1 cellular context compared by ENCODE assay signal in the genomic region with DNA sequence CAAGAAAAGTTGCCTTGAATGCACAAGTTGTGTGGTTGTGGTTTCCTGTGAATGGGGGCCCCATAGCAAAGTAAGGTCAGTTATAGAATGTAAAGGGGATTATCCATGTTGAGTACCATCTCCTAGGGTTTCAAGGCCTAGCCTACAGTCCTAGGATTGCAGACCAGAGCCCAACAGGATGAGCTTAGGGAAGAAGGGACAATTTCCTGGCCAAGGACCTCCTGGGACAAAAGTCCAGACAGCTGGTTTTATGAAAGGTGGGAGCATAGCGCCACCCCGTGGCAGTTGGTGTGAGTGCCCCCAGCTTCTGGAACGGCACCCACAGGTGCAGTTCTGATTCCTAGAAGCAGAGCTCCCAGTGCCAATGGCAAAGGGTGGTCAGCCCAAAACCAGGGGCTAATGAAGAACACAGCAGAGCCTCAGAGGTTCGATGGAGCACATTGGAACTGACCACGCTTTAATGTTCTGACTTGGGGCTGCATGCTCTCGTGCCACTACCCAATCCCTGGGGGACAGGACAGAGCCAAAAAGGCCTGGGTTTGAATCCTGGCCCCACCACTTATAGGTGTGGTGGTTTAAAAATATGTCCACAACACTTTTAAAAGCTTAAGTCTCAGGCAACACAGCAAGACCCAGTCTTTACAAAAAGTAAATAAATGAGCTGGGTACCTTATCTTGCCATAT.
TF ChIP-seq lines count a peak whose summit lies in the region.

No MANE protein-coding gene starts in this region.

TF ChIP-seq in HepG2, 621 proteins besides CTCF, POLR2A, EP300 and RAD21 (continued from another document):
- TF ChIP-seq, protein P1, sequence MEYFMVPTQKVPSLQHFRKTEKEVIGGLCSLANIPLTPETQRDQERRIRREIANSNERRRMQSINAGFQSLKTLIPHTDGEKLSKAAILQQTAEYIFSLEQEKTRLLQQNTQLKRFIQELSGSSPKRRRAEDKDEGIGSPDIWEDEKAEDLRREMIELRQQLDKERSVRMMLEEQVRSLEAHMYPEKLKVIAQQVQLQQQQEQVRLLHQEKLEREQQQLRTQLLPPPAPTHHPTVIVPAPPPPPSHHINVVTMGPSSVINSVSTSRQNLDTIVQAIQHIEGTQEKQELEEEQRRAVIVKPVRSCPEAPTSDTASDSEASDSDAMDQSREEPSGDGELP (IDR thresholded peaks at IDR 0.05; ENCODE audit: borderline replicate concordance, low read depth): peak; percentile 90; the same call in 1 of the 2 replicates
- TF ChIP-seq NCOR1 (IDR thresholded peaks at IDR 0.05; ENCODE audit: borderline replicate concordance, low read length) (0 out of 2 replicates have a peak, but pooled peaks have one; percentile 24), ELF3 (CRISPR knock-in tag; IDR thresholded peaks at IDR 0.05) (0 out of 2 replicates have a peak, but pooled peaks have one; percentile 25), NPAS2 (CRISPR knock-in tag; IDR thresholded peaks at IDR 0.05; ENCODE audit: borderline replicate concordance) (no peak), NR2F2 (IDR thresholded peaks at IDR 0.05; ENCODE audit: borderline replicate concordance, low read depth) (no peak), HNF4G (IDR thresholded peaks at IDR 0.05; ENCODE audit: borderline replicate concordance, low read depth, low read length) (peak; percentile 80; the same call in 1 of the 2 replicates), HNF4G (CRISPR knock-in tag; IDR thresholded peaks at IDR 0.05; ENCODE audit: borderline replicate concordance, low read depth) (0 out of 2 replicates have a peak, but pooled peaks have one; percentile 40)
- TF ChIP-seq, protein P2, sequence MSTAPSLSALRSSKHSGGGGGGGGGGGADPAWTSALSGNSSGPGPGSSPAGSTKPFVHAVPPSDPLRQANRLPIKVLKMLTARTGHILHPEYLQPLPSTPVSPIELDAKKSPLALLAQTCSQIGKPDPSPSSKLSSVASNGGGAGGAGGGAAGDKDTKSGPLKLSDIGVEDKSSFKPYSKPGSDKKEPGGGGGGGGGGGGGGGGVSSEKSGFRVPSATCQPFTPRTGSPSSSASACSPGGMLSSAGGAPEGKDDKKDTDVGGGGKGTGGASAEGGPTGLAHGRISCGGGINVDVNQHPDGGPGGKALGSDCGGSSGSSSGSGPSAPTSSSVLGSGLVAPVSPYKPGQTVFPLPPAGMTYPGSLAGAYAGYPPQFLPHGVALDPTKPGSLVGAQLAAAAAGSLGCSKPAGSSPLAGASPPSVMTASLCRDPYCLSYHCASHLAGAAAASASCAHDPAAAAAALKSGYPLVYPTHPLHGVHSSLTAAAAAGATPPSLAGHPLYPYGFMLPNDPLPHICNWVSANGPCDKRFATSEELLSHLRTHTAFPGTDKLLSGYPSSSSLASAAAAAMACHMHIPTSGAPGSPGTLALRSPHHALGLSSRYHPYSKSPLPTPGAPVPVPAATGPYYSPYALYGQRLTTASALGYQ (CRISPR knock-in tag; IDR thresholded peaks at IDR 0.05): no peak
TF ChIP-seq in HepG2: peak in this region for 51.
